ENCODE assay signal across 1 cellular context in genomic region chr5:126852104-126852531, GRCh38.
TF ChIP-seq lines count a peak whose summit lies in the region.

No MANE protein-coding gene starts in this region.

TF ChIP-seq in WTC11, 78 proteins besides CTCF, POLR2A, EP300 and RAD21 (continued from another document):
- TF ChIP-seq USF1 (CRISPR knock-in tag; IDR thresholded peaks at IDR 0.05), result no peak
- TF ChIP-seq TP53 (CRISPR knock-in tag; IDR thresholded peaks at IDR 0.05), result no peak
- TF ChIP-seq FOXK1 (CRISPR knock-in tag; IDR thresholded peaks at IDR 0.05), result no peak
- TF ChIP-seq PREB (CRISPR knock-in tag; IDR thresholded peaks at IDR 0.05; ENCODE audit: borderline replicate concordance), result no peak
- no peak for TF ChIP-seq ZBTB43 (CRISPR knock-in tag; IDR thresholded peaks at IDR 0.05)
- TF ChIP-seq ZNF512 (CRISPR knock-in tag; IDR thresholded peaks at IDR 0.05; ENCODE audit: borderline replicate concordance), result no peak
- no peak for TF ChIP-seq GRHL2 (CRISPR knock-in tag; IDR thresholded peaks at IDR 0.05; ENCODE audit: insufficient replicate concordance, severe bottlenecking)
- TF ChIP-seq PRDM15 (CRISPR knock-in tag; IDR thresholded peaks at IDR 0.05), result no peak
TF ChIP-seq in WTC11: peak in this region for 0.
